In the genomic region with DNA sequence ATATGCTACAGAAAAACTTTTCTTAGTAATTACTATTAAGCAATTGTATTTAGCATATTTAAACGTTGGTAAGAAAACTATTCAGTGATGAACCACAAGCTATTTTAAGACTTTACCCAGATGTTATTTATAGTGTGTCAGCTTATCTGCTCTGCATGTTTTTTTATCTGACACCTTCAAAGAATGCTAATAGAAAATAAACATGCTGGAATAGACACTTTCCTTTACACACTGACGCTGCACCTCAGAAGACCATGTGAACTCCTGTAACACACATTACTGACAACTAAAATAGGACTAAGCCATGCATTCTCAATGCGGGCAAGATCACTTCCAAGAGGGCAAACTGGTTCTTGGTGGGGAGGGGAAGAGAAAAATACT, we compare ENCODE assay signal across 1 cellular context.
TF ChIP-seq lines count a peak whose summit lies in the region.

No MANE protein-coding gene starts in this region.

TF ChIP-seq in K562, 482 proteins besides CTCF, POLR2A, EP300 and RAD21 (continued from another document):
- TF ChIP-seq, protein P1, sequence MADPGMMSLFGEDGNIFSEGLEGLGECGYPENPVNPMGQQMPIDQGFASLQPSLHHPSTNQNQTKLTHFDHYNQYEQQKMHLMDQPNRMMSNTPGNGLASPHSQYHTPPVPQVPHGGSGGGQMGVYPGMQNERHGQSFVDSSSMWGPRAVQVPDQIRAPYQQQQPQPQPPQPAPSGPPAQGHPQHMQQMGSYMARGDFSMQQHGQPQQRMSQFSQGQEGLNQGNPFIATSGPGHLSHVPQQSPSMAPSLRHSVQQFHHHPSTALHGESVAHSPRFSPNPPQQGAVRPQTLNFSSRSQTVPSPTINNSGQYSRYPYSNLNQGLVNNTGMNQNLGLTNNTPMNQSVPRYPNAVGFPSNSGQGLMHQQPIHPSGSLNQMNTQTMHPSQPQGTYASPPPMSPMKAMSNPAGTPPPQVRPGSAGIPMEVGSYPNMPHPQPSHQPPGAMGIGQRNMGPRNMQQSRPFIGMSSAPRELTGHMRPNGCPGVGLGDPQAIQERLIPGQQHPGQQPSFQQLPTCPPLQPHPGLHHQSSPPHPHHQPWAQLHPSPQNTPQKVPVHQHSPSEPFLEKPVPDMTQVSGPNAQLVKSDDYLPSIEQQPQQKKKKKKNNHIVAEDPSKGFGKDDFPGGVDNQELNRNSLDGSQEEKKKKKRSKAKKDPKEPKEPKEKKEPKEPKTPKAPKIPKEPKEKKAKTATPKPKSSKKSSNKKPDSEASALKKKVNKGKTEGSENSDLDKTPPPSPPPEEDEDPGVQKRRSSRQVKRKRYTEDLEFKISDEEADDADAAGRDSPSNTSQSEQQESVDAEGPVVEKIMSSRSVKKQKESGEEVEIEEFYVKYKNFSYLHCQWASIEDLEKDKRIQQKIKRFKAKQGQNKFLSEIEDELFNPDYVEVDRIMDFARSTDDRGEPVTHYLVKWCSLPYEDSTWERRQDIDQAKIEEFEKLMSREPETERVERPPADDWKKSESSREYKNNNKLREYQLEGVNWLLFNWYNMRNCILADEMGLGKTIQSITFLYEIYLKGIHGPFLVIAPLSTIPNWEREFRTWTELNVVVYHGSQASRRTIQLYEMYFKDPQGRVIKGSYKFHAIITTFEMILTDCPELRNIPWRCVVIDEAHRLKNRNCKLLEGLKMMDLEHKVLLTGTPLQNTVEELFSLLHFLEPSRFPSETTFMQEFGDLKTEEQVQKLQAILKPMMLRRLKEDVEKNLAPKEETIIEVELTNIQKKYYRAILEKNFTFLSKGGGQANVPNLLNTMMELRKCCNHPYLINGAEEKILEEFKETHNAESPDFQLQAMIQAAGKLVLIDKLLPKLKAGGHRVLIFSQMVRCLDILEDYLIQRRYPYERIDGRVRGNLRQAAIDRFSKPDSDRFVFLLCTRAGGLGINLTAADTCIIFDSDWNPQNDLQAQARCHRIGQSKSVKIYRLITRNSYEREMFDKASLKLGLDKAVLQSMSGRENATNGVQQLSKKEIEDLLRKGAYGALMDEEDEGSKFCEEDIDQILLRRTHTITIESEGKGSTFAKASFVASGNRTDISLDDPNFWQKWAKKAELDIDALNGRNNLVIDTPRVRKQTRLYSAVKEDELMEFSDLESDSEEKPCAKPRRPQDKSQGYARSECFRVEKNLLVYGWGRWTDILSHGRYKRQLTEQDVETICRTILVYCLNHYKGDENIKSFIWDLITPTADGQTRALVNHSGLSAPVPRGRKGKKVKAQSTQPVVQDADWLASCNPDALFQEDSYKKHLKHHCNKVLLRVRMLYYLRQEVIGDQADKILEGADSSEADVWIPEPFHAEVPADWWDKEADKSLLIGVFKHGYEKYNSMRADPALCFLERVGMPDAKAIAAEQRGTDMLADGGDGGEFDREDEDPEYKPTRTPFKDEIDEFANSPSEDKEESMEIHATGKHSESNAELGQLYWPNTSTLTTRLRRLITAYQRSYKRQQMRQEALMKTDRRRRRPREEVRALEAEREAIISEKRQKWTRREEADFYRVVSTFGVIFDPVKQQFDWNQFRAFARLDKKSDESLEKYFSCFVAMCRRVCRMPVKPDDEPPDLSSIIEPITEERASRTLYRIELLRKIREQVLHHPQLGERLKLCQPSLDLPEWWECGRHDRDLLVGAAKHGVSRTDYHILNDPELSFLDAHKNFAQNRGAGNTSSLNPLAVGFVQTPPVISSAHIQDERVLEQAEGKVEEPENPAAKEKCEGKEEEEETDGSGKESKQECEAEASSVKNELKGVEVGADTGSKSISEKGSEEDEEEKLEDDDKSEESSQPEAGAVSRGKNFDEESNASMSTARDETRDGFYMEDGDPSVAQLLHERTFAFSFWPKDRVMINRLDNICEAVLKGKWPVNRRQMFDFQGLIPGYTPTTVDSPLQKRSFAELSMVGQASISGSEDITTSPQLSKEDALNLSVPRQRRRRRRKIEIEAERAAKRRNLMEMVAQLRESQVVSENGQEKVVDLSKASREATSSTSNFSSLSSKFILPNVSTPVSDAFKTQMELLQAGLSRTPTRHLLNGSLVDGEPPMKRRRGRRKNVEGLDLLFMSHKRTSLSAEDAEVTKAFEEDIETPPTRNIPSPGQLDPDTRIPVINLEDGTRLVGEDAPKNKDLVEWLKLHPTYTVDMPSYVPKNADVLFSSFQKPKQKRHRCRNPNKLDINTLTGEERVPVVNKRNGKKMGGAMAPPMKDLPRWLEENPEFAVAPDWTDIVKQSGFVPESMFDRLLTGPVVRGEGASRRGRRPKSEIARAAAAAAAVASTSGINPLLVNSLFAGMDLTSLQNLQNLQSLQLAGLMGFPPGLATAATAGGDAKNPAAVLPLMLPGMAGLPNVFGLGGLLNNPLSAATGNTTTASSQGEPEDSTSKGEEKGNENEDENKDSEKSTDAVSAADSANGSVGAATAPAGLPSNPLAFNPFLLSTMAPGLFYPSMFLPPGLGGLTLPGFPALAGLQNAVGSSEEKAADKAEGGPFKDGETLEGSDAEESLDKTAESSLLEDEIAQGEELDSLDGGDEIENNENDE (IDR thresholded peaks at IDR 0.05; ENCODE audit: low read depth, low read length): no peak
- TF ChIP-seq ZNF41 (CRISPR knock-in tag; conservative IDR thresholded peaks at IDR 0.05) (no peak), ZNF324 (CRISPR knock-in tag; IDR thresholded peaks at IDR 0.05) (no peak), THRB (CRISPR knock-in tag; conservative IDR thresholded peaks at IDR 0.05) (no peak), ZNF316 (IDR thresholded peaks at IDR 0.05) (peak; percentile 53; the same call in 1 of the 2 replicates), PCBP2 (IDR thresholded peaks at IDR 0.05; ENCODE audit: low read depth, low read length, poor library complexity, severe bottlenecking) (no peak), RHOXF2B (CRISPR knock-in tag; conservative IDR thresholded peaks at IDR 0.05) (no peak), SMAD4 (CRISPR knock-in tag; conservative IDR thresholded peaks at IDR 0.05) (no peak), KDM2B (CRISPR knock-in tag; IDR thresholded peaks at IDR 0.05) (no peak), SIX5 (IDR thresholded peaks at IDR 0.05; ENCODE audit: borderline replicate concordance in 1 of 2, insufficient read depth in 1 of 2, low read depth in 1 of 2, low read length in 2 of 2) (no peak), GATAD2A (IDR thresholded peaks at IDR 0.05) (0 out of 2 replicates have a peak, but pooled peaks have one; percentile 31), PTBP1 (IDR thresholded peaks at IDR 0.05; ENCODE audit: low read depth, low read length) (no peak), ETV5 (CRISPR knock-in tag; IDR thresholded peaks at IDR 0.05; ENCODE audit: low read depth) (no peak), CBFA2T3 (IDR thresholded peaks at IDR 0.05) (peak; percentile 46), TCF7 (IDR thresholded peaks at IDR 0.05; ENCODE audit: borderline replicate concordance) (no peak), PHTF2 (CRISPR knock-in tag; IDR thresholded peaks at IDR 0.05) (no peak), SMARCA5 (IDR thresholded peaks at IDR 0.05) (no peak), MEF2A (IDR thresholded peaks at IDR 0.05; ENCODE audit: control insufficient read depth, low read depth, low read length) (peak; percentile 79; the same call in 1 of the 2 replicates), AFF1 (IDR thresholded peaks at IDR 0.05; ENCODE audit: low read depth in 1 of 2, partially characterized antibody in 2 of 2) (no peak), ZC3H11A (IDR thresholded peaks at IDR 0.05; ENCODE audit: low read depth, low read length) (no peak), IRF1 (CRISPR knock-in tag; IDR thresholded peaks at IDR 0.05; ENCODE audit: borderline replicate concordance) (no peak), ZC3H8 (IDR thresholded peaks at IDR 0.05) (no peak), ARID1B (IDR thresholded peaks at IDR 0.05) (peak; percentile 35; the same call in 1 of the 2 replicates), MEIS2 (IDR thresholded peaks at IDR 0.05; ENCODE audit: partially characterized antibody) (peak; percentile 92), GTF2F1 (IDR thresholded peaks at IDR 0.05; ENCODE audit: low read depth, low read length) (no peak), TCF7L2 (IDR thresholded peaks at IDR 0.05; ENCODE audit: low read depth, low read length) (no peak)
- TF ChIP-seq, protein P2, sequence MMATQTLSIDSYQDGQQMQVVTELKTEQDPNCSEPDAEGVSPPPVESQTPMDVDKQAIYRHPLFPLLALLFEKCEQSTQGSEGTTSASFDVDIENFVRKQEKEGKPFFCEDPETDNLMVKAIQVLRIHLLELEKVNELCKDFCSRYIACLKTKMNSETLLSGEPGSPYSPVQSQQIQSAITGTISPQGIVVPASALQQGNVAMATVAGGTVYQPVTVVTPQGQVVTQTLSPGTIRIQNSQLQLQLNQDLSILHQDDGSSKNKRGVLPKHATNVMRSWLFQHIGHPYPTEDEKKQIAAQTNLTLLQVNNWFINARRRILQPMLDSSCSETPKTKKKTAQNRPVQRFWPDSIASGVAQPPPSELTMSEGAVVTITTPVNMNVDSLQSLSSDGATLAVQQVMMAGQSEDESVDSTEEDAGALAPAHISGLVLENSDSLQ (IDR thresholded peaks at IDR 0.05): peak; percentile 61
